Comparison of ENCODE assay signal across 8 cellular contexts in genomic region chr6:29753309-29753644, GRCh38. TPM values are rescaled to one million over a fixed set of nuclear protein-coding genes. Genes with fewer than 3 reads are reported as not detected.
A peak's percentile ranks its signal among the peaks of the same experiment; 100 is the strongest.
DNase-seq lines count a peak whose midpoint lies in the region; ATAC-seq and TF ChIP-seq lines count a peak whose summit lies in the region.

No MANE protein-coding gene starts in this region.

- H2AFZ ChIP-seq in smooth muscle cell (ENCODE audit: low read depth), result peak overlapping the region; percentile 28

- no peaks in the 10 kb centered on the region for H3F3A ChIP-seq in smooth muscle cell (ENCODE audit: low read depth)

- H3K4me3 ChIP-seq in HEK293 (ENCODE audit: low read depth, low read length), result no peak overlapping the region; the same call in 1 of the 2 replicates
- peak overlapping the region; percentile 74 to 84 for H3K4me3 ChIP-seq in foreskin fibroblast (ENCODE audit: low read depth in 1 of 2, low read length in 2 of 2)
- peak overlapping the region; percentile 70 for H3K4me3 ChIP-seq in smooth muscle cell

- H3K9me3 ChIP-seq in HEK293 (ENCODE audit: control insufficient read depth, insufficient read depth, low read depth, low read length) (no peaks in the 10 kb centered on the region), smooth muscle cell (replicated peaks; ENCODE audit: low read depth) (no peaks in the 10 kb centered on the region)

- CTCF ChIA-PET in HEK293 (lab: Yijun Ruan, JAX), result interaction anchor here (0.6 to 8.9 kb wide), 35 partner anchors 8 to 307 kb away, joined by 3 to 127 read pairs (median 4); no protein-coding TSS in a partner anchor
- CTCF ChIA-PET in activated CD4-positive, alpha-beta memory T cell treated with anti-CD3 and anti-CD28 coated beads, Interleukin-2, amount 10 ng/mL, durations not matched to agents 7 days and 5 days (lab: Charles Lee), result interaction anchor here (0.7 to 7.4 kb wide), 9 partner anchors 18 to 105 kb away, joined by 3 to 94 read pairs (median 7); no protein-coding TSS in a partner anchor

- no peak for DNase-seq in activated CD4-positive, alpha-beta memory T cell treated with anti-CD3 and anti-CD28 coated beads, Interleukin-2, amount 10 ng/mL, durations not matched to agents 7 days and 5 days
- DNase-seq in foreskin fibroblast, result no peak
- no peak for DNase-seq in smooth muscle cell (lab: John Stamatoyannopoulos, UW; ENCODE audit: unreplicated experiment)
- no peak for DNase-seq in GM10266 (ENCODE audit: extremely low spot score)
- DNase-seq in NCI-H524 treated with DMSO at 0.1 percent for 48 hours (lab: John Stamatoyannopoulos, UW), result no peak
- DNase-seq in occipital lobe (lab: John Stamatoyannopoulos, UW), result no peak

- peak overlapping the region; percentile 94 for H3K4me2 ChIP-seq in smooth muscle cell

- H3K36me3 ChIP-seq in HEK293 (ENCODE audit: control insufficient read depth in 2 of 2, insufficient read depth in 1 of 2, low read length in 2 of 2) (no peaks in the 10 kb centered on the region), smooth muscle cell (ENCODE audit: low read depth) (no peaks in the 10 kb centered on the region)

- H3K4me1 ChIP-seq in HEK293 (ENCODE audit: control insufficient read depth, insufficient read depth, low read length), result peaks cover 5% of the 10 kb centered on the region; the same call in 1 of the 2 replicates
- no peaks in the 10 kb centered on the region for H3K4me1 ChIP-seq in smooth muscle cell (ENCODE audit: low read depth)

- H4K20me1 ChIP-seq in smooth muscle cell (ENCODE audit: low read depth), result no peaks in the 10 kb centered on the region

- TF ChIP-seq CTCF in HEK293 (tag by site-specific recombination; IDR thresholded peaks at IDR 0.05) (no peak), foreskin fibroblast (IDR thresholded peaks at IDR 0.05; ENCODE audit: low read depth, low read length) (no peak), smooth muscle cell (IDR thresholded peaks at IDR 0.05; ENCODE audit: borderline replicate concordance, insufficient read depth, poor library complexity, severe bottlenecking) (no peak), GM10266 (IDR thresholded peaks at IDR 0.05; ENCODE audit: control insufficient read depth, insufficient read depth, low read depth, missing control alignments) (no peak)

- H3K27ac ChIP-seq in HEK293 (ENCODE audit: extremely low read depth, low read depth, low read length) (no peak overlapping the region), smooth muscle cell (ENCODE audit: low read depth) (no peak overlapping the region)

- no peaks in the 10 kb centered on the region for H3K9me3 Mint-ChIP-seq in activated CD4-positive, alpha-beta memory T cell treated with anti-CD3 and anti-CD28 coated beads, Interleukin-2, amount 10 ng/mL, durations not matched to agents 7 days and 5 days

- H3K27me3 Mint-ChIP-seq in activated CD4-positive, alpha-beta memory T cell treated with anti-CD3 and anti-CD28 coated beads, Interleukin-2, amount 10 ng/mL, durations not matched to agents 7 days and 5 days, result peaks cover 18% of the 10 kb centered on the region

- no peak for ATAC-seq in HG02938 (IDR thresholded peaks at IDR 0.05; ENCODE audit: unreplicated experiment)

- peak overlapping the region; percentile 83 for H3K4me3 Mint-ChIP-seq in activated CD4-positive, alpha-beta memory T cell treated with anti-CD3 and anti-CD28 coated beads, Interleukin-2, amount 10 ng/mL, durations not matched to agents 7 days and 5 days

- H3K79me2 ChIP-seq in smooth muscle cell (ENCODE audit: low read depth), result no peaks in the 10 kb centered on the region

- peak overlapping the region; percentile 87 for H3K27ac Mint-ChIP-seq in activated CD4-positive, alpha-beta memory T cell treated with anti-CD3 and anti-CD28 coated beads, Interleukin-2, amount 10 ng/mL, durations not matched to agents 7 days and 5 days

- WGBS in smooth muscle cell (ENCODE audit: low lambda C conversion rate), result 72% methylated on average over 2 of the region's 4 CpGs

- H3K27me3 ChIP-seq in smooth muscle cell (ENCODE audit: low read depth), result peaks cover 18% of the 10 kb centered on the region

- peaks cover 48% of the 10 kb centered on the region for H3K4me1 Mint-ChIP-seq in activated CD4-positive, alpha-beta memory T cell treated with anti-CD3 and anti-CD28 coated beads, Interleukin-2, amount 10 ng/mL, durations not matched to agents 7 days and 5 days

- POLR2A ChIA-PET in HEK293 (lab: Yijun Ruan, JAX), result interaction anchor here (1.2 kb wide), 2 partner anchors 15 to 103 kb away, joined by 3 read pairs; no protein-coding TSS in a partner anchor
- POLR2A ChIA-PET in activated CD4-positive, alpha-beta memory T cell treated with anti-CD3 and anti-CD28 coated beads, Interleukin-2, amount 10 ng/mL, durations not matched to agents 7 days and 5 days (lab: Charles Lee), result interaction anchor here (1.0 kb wide), 1 partner anchor 72 kb away, joined by 3 read pairs; no protein-coding TSS in a partner anchor

- no peak overlapping the region for H3K9ac ChIP-seq in smooth muscle cell (ENCODE audit: low read depth)

- H3K36me3 Mint-ChIP-seq in activated CD4-positive, alpha-beta memory T cell treated with anti-CD3 and anti-CD28 coated beads, Interleukin-2, amount 10 ng/mL, durations not matched to agents 7 days and 5 days (ENCODE audit: low read depth), result no peaks in the 10 kb centered on the region

TF ChIP-seq in HEK293, 187 proteins besides CTCF, POLR2A, EP300 and RAD21:
- TF ChIP-seq ZBTB20 (tag by site-specific recombination; IDR thresholded peaks at IDR 0.05) (no peak), ZSCAN16 (tag by site-specific recombination; IDR thresholded peaks at IDR 0.05) (no peak), ZNF544 (tag by site-specific recombination; IDR thresholded peaks at IDR 0.05) (no peak), ZIC2 (tag by site-specific recombination; IDR thresholded peaks at IDR 0.05) (no peak), SCRT2 (tag by site-specific recombination; IDR thresholded peaks at IDR 0.05) (no peak), ZBTB48 (tag by site-specific recombination; IDR thresholded peaks at IDR 0.05) (0 out of 2 replicates have a peak, but pooled peaks have one; percentile 10), ZNF426 (tag by site-specific recombination; IDR thresholded peaks at IDR 0.05) (no peak), KLF8 (tag by site-specific recombination; IDR thresholded peaks at IDR 0.05) (no peak), KLF1 (tag by site-specific recombination; IDR thresholded peaks at IDR 0.05) (no peak), MZF1 (tag by site-specific recombination; IDR thresholded peaks at IDR 0.05; ENCODE audit: borderline replicate concordance) (no peak), ZNF560 (tag by site-specific recombination; IDR thresholded peaks at IDR 0.05; ENCODE audit: borderline replicate concordance) (no peak), ZNF791 (tag by site-specific recombination; IDR thresholded peaks at IDR 0.05) (no peak), ZSCAN18 (tag by site-specific recombination; IDR thresholded peaks at IDR 0.05) (no peak), OSR2 (tag by site-specific recombination; IDR thresholded peaks at IDR 0.05) (no peak), ZNF777 (tag by site-specific recombination; IDR thresholded peaks at IDR 0.05; ENCODE audit: borderline replicate concordance) (no peak), BCL11A (tag by site-specific recombination; IDR thresholded peaks at IDR 0.05; ENCODE audit: low read depth) (peak; percentile 18; the same call in 1 of the 2 replicates), YY2 (tag by site-specific recombination; IDR thresholded peaks at IDR 0.05) (no peak)
- TF ChIP-seq, protein P1, sequence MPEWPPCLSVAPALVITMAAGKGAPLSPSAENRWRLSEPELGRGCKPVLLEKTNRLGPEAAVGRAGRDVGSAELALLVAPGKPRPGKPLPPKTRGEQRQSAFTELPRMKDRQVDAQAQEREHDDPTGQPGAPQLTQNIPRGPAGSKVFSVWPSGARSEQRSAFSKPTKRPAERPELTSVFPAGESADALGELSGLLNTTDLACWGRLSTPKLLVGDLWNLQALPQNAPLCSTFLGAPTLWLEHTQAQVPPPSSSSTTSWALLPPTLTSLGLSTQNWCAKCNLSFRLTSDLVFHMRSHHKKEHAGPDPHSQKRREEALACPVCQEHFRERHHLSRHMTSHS (tag by site-specific recombination; IDR thresholded peaks at IDR 0.05), result no peak

RNA-seq across cellular contexts. Expression of gene HLA-F, which starts 30.0 kb away (rescaled TPM):
- 100 to 1,000 TPM; 318 to 346 TPM for total RNA-seq in activated CD4-positive, alpha-beta memory T cell treated with anti-CD3 and anti-CD28 coated beads, Interleukin-2, amount 10 ng/mL, durations not matched to agents 7 days and 5 days
- total RNA-seq in smooth muscle cell, result 2.7 and 6.9 TPM in 2 replicates
- 5.6 and 7.0 TPM in 2 replicates for polyA plus RNA-seq in smooth muscle cell
- 1.4 TPM for total RNA-seq in occipital lobe

Comparison
In these comparisons a context has a peak if more than half of its experiments do, and no peak if none do; other contexts are left out.
1. RNA of gene HLA-F, which starts 30.0 kb away (total RNA-seq): 318 to 346 TPM in activated CD4-positive, alpha-beta memory T cell treated with anti-CD3 and anti-CD28 coated beads, Interleukin-2, amount 10 ng/mL, durations not matched to agents 7 days and 5 days; 2.7 to 6.9 TPM in smooth muscle cell and 1.4 TPM in occipital lobe (single experiment); every median in the first group is over 10 times any median in the second.